Comparison of ENCODE assay signal across 8 cellular contexts in the genomic region with DNA sequence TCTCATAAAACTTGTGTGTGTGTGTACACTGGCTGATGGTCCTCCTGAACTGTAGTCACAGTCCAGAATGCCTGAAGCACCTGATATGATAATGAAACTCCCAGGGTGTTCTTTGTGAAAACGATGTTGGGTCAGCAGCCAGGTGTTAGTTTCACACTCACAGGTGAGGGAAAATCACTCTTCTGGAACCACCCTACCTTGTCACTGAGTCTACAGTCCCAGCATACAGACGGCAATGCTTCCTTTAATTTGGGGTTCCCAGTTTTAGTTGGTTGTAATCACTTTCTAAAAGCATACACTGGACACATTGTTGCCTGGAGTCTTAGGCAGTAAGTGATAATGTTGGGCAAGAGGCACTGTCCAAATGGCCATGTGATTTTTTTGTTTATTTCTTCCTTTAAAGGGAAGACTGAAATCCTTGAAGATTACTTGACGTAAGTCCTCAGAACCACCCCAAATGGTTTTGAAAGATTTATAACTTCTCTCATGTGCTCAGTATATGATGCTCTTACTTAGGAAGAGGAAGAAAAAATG. TPM values are rescaled to one million over a fixed set of nuclear protein-coding genes. Genes with fewer than 3 reads are reported as not detected.
A peak's percentile ranks its signal among the peaks of the same experiment; 100 is the strongest.
DNase-seq lines count a peak whose midpoint lies in the region; ATAC-seq and TF ChIP-seq lines count a peak whose summit lies in the region.

No MANE protein-coding gene starts in this region.

- no peak overlapping the region for H2BK15ac ChIP-seq in mesendoderm (replicated peaks; ENCODE audit: low read depth)

- no peak overlapping the region for H3K9ac ChIP-seq in mesendoderm (ENCODE audit: low read length)

- H3K4me2 ChIP-seq in mesendoderm (ENCODE audit: low read length) = no peak overlapping the region

- no peak overlapping the region for H2BK120ac ChIP-seq in mesendoderm (ENCODE audit: low read depth, low read length)

- no peak overlapping the region for H3K4ac ChIP-seq in mesendoderm (ENCODE audit: low read depth, low read length)

- no peak overlapping the region for H3K56ac ChIP-seq in mesendoderm (ENCODE audit: low read length)

- no peak overlapping the region for H3K23ac ChIP-seq in mesendoderm (ENCODE audit: low read length)

- no peak overlapping the region for H2AK5ac ChIP-seq in mesendoderm (ENCODE audit: low read length)

- no peak overlapping the region for H4K8ac ChIP-seq in mesendoderm (ENCODE audit: low read depth, low read length)

- H3K79me1 ChIP-seq in mesendoderm (ENCODE audit: low read length) = no peaks in the 10 kb centered on the region

- no peak overlapping the region for H3K18ac ChIP-seq in mesendoderm (ENCODE audit: low read length)

- H3K36me3 ChIP-seq in mesendoderm (ENCODE audit: control insufficient read depth, insufficient read depth, low read length) = no peaks in the 10 kb centered on the region

- H3K79me2 ChIP-seq in mesendoderm (ENCODE audit: control insufficient read depth, insufficient read depth, low read length) = no peaks in the 10 kb centered on the region

- no peak for DNase-seq in coronary artery (ENCODE audit: low spot score)
- peak; percentile 12 for DNase-seq in stimulated activated CD8-positive, alpha-beta memory T cell treated with anti-CD3 and anti-CD28 coated beads, Interleukin-4, amount 100 ng/mL, for 48 hours
- no peak for DNase-seq in cerebellar nuclear complex (lab: John Stamatoyannopoulos, UW)
- DNase-seq in foreskin keratinocyte = no peak
- DNase-seq in hepatic stellate cell (ENCODE audit: low spot score) = no peak
- no peak for DNase-seq in mesendoderm

- WGBS in mesendoderm (ENCODE audit: extremely low coverage, insufficient coverage, low lambda C conversion rate) = no CpG with 5 or more reads among the region's 3 CpGs

- no peak overlapping the region for H2BK5ac ChIP-seq in mesendoderm (ENCODE audit: low read length)

- TF ChIP-seq CTCF in coronary artery (IDR thresholded peaks at IDR 0.05) = no peak
- no peak for TF ChIP-seq CTCF in foreskin keratinocyte (conservative IDR thresholded peaks at IDR 0.05)

- H3K4me1 ChIP-seq in foreskin keratinocyte = peaks cover 12% of the 10 kb centered on the region
- H3K4me1 ChIP-seq in mesendoderm (ENCODE audit: control insufficient read depth, low read depth, low read length) = no peaks in the 10 kb centered on the region

- H3K27ac ChIP-seq in coronary artery (peak overlapping the region; percentile 39 to 87), foreskin keratinocyte (no peak overlapping the region), mesendoderm (ENCODE audit: low read depth, low read length) (no peak overlapping the region)

- H4K5ac ChIP-seq in mesendoderm (ENCODE audit: low read length) = no peak overlapping the region

- H3K4me3 ChIP-seq in coronary artery (peak overlapping the region; percentile 16), mesendoderm (ENCODE audit: low read length) (no peak overlapping the region)

- ATAC-seq in GM19438 (IDR thresholded peaks at IDR 0.05; ENCODE audit: low read depth, unreplicated experiment) = peak; percentile 64
- peak; percentile 48 for ATAC-seq in HG03135 (IDR thresholded peaks at IDR 0.05; ENCODE audit: unreplicated experiment)
- ATAC-seq in foreskin keratinocyte = no peak

- H3K27me3 ChIP-seq in foreskin keratinocyte (no peaks in the 10 kb centered on the region), mesendoderm (ENCODE audit: insufficient read depth, low read length, poor library complexity) (no peaks in the 10 kb centered on the region)

RNA-seq across cellular contexts. Expression of gene MGAT1, which starts 18.2 kb away (rescaled TPM):
- 85.6 and 105 TPM in 2 replicates for total RNA-seq in foreskin keratinocyte
- 78.9 and 96.4 TPM in 2 replicates for polyA plus RNA-seq in foreskin keratinocyte
- polyA plus RNA-seq in mesendoderm (2013, experiment 1 of 2) = 40.4 TPM
- 40.6 TPM for polyA plus RNA-seq in mesendoderm (2013, experiment 2 of 2)

RNA-seq across cellular contexts. Expression of gene ZFP62, which starts 40.2 kb away (rescaled TPM):
- total RNA-seq in foreskin keratinocyte = 16.0 and 18.3 TPM in 2 replicates
- polyA plus RNA-seq in foreskin keratinocyte = 7.6 and 9.2 TPM in 2 replicates
- 18.0 TPM for polyA plus RNA-seq in mesendoderm (2013, experiment 1 of 2)
- 18.4 TPM for polyA plus RNA-seq in mesendoderm (2013, experiment 2 of 2)

Comparison
In these comparisons a context has a peak if more than half of its experiments do, and no peak if none do; other contexts are left out.
1. H3K27ac ChIP-seq: peak in coronary artery (2 of 2); none in foreskin keratinocyte (single experiment) and mesendoderm (single experiment).